ENCODE assay signal across 8 cellular contexts in genomic region chr2:47907097-47907781, GRCh38. TPM values are rescaled to one million over a fixed set of nuclear protein-coding genes. Genes with fewer than 3 reads are reported as not detected.
DNase-seq lines count a peak whose midpoint lies in the region; ATAC-seq and TF ChIP-seq lines count a peak whose summit lies in the region.

No MANE protein-coding gene starts in this region.

- TF ChIP-seq CTCF in BE2C (IDR thresholded peaks at IDR 0.05; ENCODE audit: low read depth, low read length) (no peak), gastroesophageal sphincter (IDR thresholded peaks at IDR 0.05) (no peak)

- no peaks in the 10 kb centered on the region for H3K4me1 ChIP-seq in BE2C
- H3K4me1 ChIP-seq in Karpas-422 (ENCODE audit: low read length), result peaks cover 30% of the 10 kb centered on the region
- H3K4me1 ChIP-seq in gastroesophageal sphincter, result peaks cover 0 to 26% (median 0%) of the 10 kb centered on the region in 3 donors
- H3K4me1 ChIP-seq in skeletal muscle satellite cell (ENCODE audit: control insufficient read depth, insufficient read depth, low read length), result peaks cover 15% of the 10 kb centered on the region

- H3K27me3 ChIP-seq in BE2C (no peaks in the 10 kb centered on the region), Karpas-422 (ENCODE audit: low read length) (no peaks in the 10 kb centered on the region), gastroesophageal sphincter (no peaks in the 10 kb centered on the region), skeletal muscle satellite cell (ENCODE audit: control insufficient read depth, insufficient read depth, low read length) (no peaks in the 10 kb centered on the region)

- DNase-seq in BE2C (no peak), Karpas-422 (peak; percentile 53), activated T-helper 1 cell treated with Interleukin-2 at 50 U/mL for 16 hours (ENCODE audit: low read depth) (peak; percentile 3), NCI-H1048 (lab: John Stamatoyannopoulos, UW) (no peak)

- H3K9me3 ChIP-seq in BE2C (no peaks in the 10 kb centered on the region), Karpas-422 (ENCODE audit: low read length) (no peaks in the 10 kb centered on the region), gastroesophageal sphincter (no peaks in the 10 kb centered on the region), skeletal muscle satellite cell (replicated peaks; ENCODE audit: low read length) (no peaks in the 10 kb centered on the region)

- H3K4me3 ChIP-seq in BE2C (ENCODE audit: low read depth, low read length) (peak overlapping the region; percentile 63), Karpas-422 (ENCODE audit: low read length) (peak overlapping the region; percentile 68), gastroesophageal sphincter (peak overlapping the region; percentile 87 to 89), skeletal muscle satellite cell (ENCODE audit: low read length) (peak overlapping the region; percentile 73)

- ATAC-seq in gastroesophageal sphincter, result no peak
- no peak for ATAC-seq in activated CD4-positive, CD25-positive, alpha-beta regulatory T cell treated with anti-CD3 and anti-CD28 coated beads, Interleukin-2, amount 50 U/mL, for 24 hours
- no peak for ATAC-seq in GM19035 (IDR thresholded peaks at IDR 0.05; ENCODE audit: unreplicated experiment)

- no peak for TF ChIP-seq POLR2A in gastroesophageal sphincter (IDR thresholded peaks at IDR 0.05)

- H3K9ac ChIP-seq in Karpas-422 (ENCODE audit: low read length) (peak overlapping the region; percentile 69), skeletal muscle satellite cell (ENCODE audit: low read depth, low read length) (peak overlapping the region; percentile 71)

- peak overlapping the region; percentile 82 for H2AFZ ChIP-seq in Karpas-422 (ENCODE audit: low read length)

- peaks cover 35% of the 10 kb centered on the region for H3K79me2 ChIP-seq in Karpas-422 (ENCODE audit: low read length)

- TF ChIP-seq EP300 in gastroesophageal sphincter (IDR thresholded peaks at IDR 0.05), result no peak

- no peaks in the 10 kb centered on the region for H3K36me3 ChIP-seq in BE2C
- 0 out of 2 replicates have a peak, but pooled peaks cover 5% of the 10 kb centered on the region for H3K36me3 ChIP-seq in Karpas-422 (ENCODE audit: insufficient read depth, low read length)
- no peaks in the 10 kb centered on the region for H3K36me3 ChIP-seq in gastroesophageal sphincter
- H3K36me3 ChIP-seq in skeletal muscle satellite cell (ENCODE audit: insufficient read depth, low read length), result no peaks in the 10 kb centered on the region

- H3K27ac ChIP-seq in Karpas-422 (ENCODE audit: low read length), result peak overlapping the region; percentile 94
- H3K27ac ChIP-seq in gastroesophageal sphincter, result peak overlapping the region; percentile 92 to 100 (median 98)

- peaks cover 6% of the 10 kb centered on the region; the same call in 1 of the 2 replicates for H4K20me1 ChIP-seq in Karpas-422 (ENCODE audit: insufficient read depth, low read depth, low read length)

- 18 to 21% methylated on average over 12 to 13 of the region's 13 CpGs for WGBS in gastroesophageal sphincter (ENCODE audit: low coverage in 1 of 2), 2 donors

- no peaks in the 10 kb centered on the region for H3K9me2 ChIP-seq in Karpas-422 (replicated peaks; ENCODE audit: insufficient read depth, low read length)

- H3K4me2 ChIP-seq in Karpas-422 (ENCODE audit: low read depth, low read length, poor library complexity, severe bottlenecking), result peak overlapping the region; percentile 99
- H3K4me2 ChIP-seq in skeletal muscle satellite cell (ENCODE audit: low read length), result peak overlapping the region; percentile 78

RNA-seq across cellular contexts. Expression of gene FBXO11, which starts 0.9 kb away (rescaled TPM):
- 13.8 TPM for polyA plus RNA-seq in BE2C (2012; ENCODE audit: insufficient read depth, insufficient read length, low read depth)
- total RNA-seq in Karpas-422 (2014; rRNA removed; shearing (Covaris generic); ENCODE audit: low replicate concordance), result 63.5 and 104 TPM in 2 replicates
- total RNA-seq in gastroesophageal sphincter, result 10 to 100 TPM; 39.7 to 59.5 (median 50.8) TPM
- 25.3 and 32.8 TPM in 2 replicates for total RNA-seq in skeletal muscle satellite cell (2012; rRNA removed)

Comparison
In these comparisons a context has a peak if more than half of its experiments do, and no peak if none do; other contexts are left out.
1. DNase-seq: peak in Karpas-422 (single experiment) and activated T-helper 1 cell treated with Interleukin-2 at 50 U/mL for 16 hours (single experiment); none in BE2C (single experiment) and NCI-H1048 (single experiment).
2. Peak in every context shown above with its lines, with median percentiles within 50 percentile points of each other: H3K4me3 ChIP-seq.